25 cellular contexts compared by ENCODE assay signal in the genomic region with DNA sequence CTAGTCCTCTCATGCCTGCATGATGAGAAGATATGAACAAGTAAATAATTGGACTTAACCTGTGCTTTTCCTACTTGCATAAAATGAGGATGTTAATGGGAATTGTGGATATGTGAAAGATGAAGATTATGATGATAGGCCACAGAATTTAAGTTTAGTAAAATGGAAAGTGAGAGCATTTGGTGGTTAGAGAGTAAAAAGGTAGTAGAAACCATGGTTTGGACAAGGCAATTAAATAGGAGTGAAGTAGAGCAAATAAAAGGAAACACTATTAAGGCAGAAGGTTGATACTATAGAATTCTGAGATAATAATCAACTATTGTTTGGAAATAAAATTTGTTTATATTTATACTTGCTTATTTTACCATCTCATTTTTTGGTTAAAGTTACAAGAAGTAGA.
"Had no signal": no experiment of that assay in that cellular context is flagged by ENCODE, and none has a peak within 500 bp of the region (broad histone marks: within the 10 kb centered on the region; RNA-seq: fewer than 3 reads in every experiment).

No MANE protein-coding gene starts in this region.

- ATAC-seq: effector memory CD8-positive, alpha-beta T cell; esophagus mucosa; gastrocnemius medialis; heart left ventricle; left cardiac atrium; left lung; left ventricle myocardium superior; lower lobe of right lung; mucosa of descending colon; naive thymus-derived CD8-positive, alpha-beta T cell had no signal

- DNase-seq: colonic mucosa; cortex of kidney; effector CD8-positive, alpha-beta T cell; effector memory CD8-positive, alpha-beta T cell; endodermal cell; erythroblast; esophagus squamous epithelium; foreskin fibroblast; foreskin melanocyte; gastrocnemius medialis; glutamatergic neuron; heart left ventricle; hypothalamus; immature natural killer cell; islet precursor cell; left cardiac atrium; left lung; left ventricle myocardium superior; lower lobe of right lung; mesenchymal stem cell; mucosa of descending colon; naive B cell; naive thymus-derived CD8-positive, alpha-beta T cell had no signal

- FAIRE-seq: endometrium had no signal
